In genomic region chr20:15512916-15513315, GRCh38 we compare ENCODE assay signal across 31 cellular contexts.
"Had no signal": no experiment of that assay in that cellular context is flagged by ENCODE, and none has a peak within 500 bp of the region (broad histone marks: within the 10 kb centered on the region; RNA-seq: fewer than 3 reads in every experiment).

No MANE protein-coding gene starts in this region.

- H3K4me3 ChIP-seq: coronary artery, dorsolateral prefrontal cortex, esophagus muscularis mucosa, gastroesophageal sphincter, heart right ventricle had no signal

- H3K4me1 Mint-ChIP-seq: activated T-helper 17 cell treated with anti-CD3 and anti-CD28 coated beads, Interleukin-2, amount 50 U/mL, for 72 hours; central memory CD8-positive, alpha-beta T cell; T-helper 17 cell; WTC11 had no signal

- H3K27me3 Mint-ChIP-seq: activated CD8-positive, alpha-beta T cell treated with anti-CD3 and anti-CD28 coated beads for 36 hours; activated naive CD8-positive, alpha-beta T cell; activated T-helper 17 cell treated with anti-CD3 and anti-CD28 coated beads, Interleukin-2, amount 50 U/mL, for 72 hours; central memory CD8-positive, alpha-beta T cell; dendritic cell treated with granulocyte-macrophage colony-stimulating factor and Interleukin-4, amounts not matched to agents 40 ng/mL and 50 ng/mL, for 4 days; effector memory CD8-positive, alpha-beta T cell; T-helper 17 cell had no signal

- ATAC-seq: activated CD8-positive, alpha-beta T cell treated with anti-CD3 and anti-CD28 coated beads for 36 hours; activated T-cell treated with anti-CD3 and anti-CD28 coated beads, Interleukin-2, amount 50 U/mL, for 4 hours; activated T-helper 17 cell treated with anti-CD3 and anti-CD28 coated beads, Interleukin-2, amount 50 U/mL, for 72 hours; effector memory CD8-positive, alpha-beta T cell; gastroesophageal sphincter; heart right ventricle; T-helper 17 cell; WTC11 had no signal

- H3K36me3 Mint-ChIP-seq: activated naive CD8-positive, alpha-beta T cell; WTC11 had no signal

- H3K9me3 Mint-ChIP-seq: activated CD8-positive, alpha-beta T cell treated with anti-CD3 and anti-CD28 coated beads for 36 hours; WTC11 had no signal

- DNase-seq: activated CD4-positive, alpha-beta T cell treated with anti-CD3 and anti-CD28 coated beads for 1 hour; activated CD4-positive, alpha-beta T cell treated with anti-CD3 and anti-CD28 coated beads for 4 hours; activated CD4-positive, alpha-beta T cell treated with anti-CD3 and anti-CD28 coated beads, Interleukin-2, amount 50 U/mL, for 1 hour; activated CD4-positive, alpha-beta T cell treated with anti-CD3 and anti-CD28 coated beads, Interleukin-2, amount 50 U/mL, for 48 hours; activated CD8-positive, alpha-beta memory T cell treated with anti-CD3 and anti-CD28 coated beads for 24 hours; activated CD8-positive, alpha-beta T cell treated with anti-CD3 and anti-CD28 coated beads for 36 hours; activated effector memory CD4-positive, alpha-beta T cell treated with Interleukin-2 at 50 U/mL for 16 hours; activated gamma-delta T cell treated with Interleukin-2 at 50 U/mL for 16 hours; activated naive CD4-positive, alpha-beta T cell treated with anti-CD3 and anti-CD28 coated beads, Interleukin-2, amount 50 U/mL, for 16 hours; activated naive CD4-positive, alpha-beta T cell treated with Interleukin-2 at 50 U/mL for 16 hours; activated T-cell treated with anti-CD3 and anti-CD28 coated beads, Interleukin-2, amount 50 U/mL, for 4 hours; amniotic stem cell; anterior cingulate cortex; brain microvascular endothelial cell; dorsolateral prefrontal cortex; effector memory CD8-positive, alpha-beta T cell; erythroblast; foreskin melanocyte; heart right ventricle; T-helper 1 cell; T-helper 17 cell; T1000 had no signal

- H3K27ac Mint-ChIP-seq: activated CD8-positive, alpha-beta T cell treated with anti-CD3 and anti-CD28 coated beads for 36 hours; activated naive CD8-positive, alpha-beta T cell; activated T-helper 17 cell treated with anti-CD3 and anti-CD28 coated beads, Interleukin-2, amount 50 U/mL, for 72 hours; dendritic cell treated with granulocyte-macrophage colony-stimulating factor and Interleukin-4, amounts not matched to agents 40 ng/mL and 50 ng/mL, for 4 days; effector memory CD8-positive, alpha-beta T cell; T-helper 17 cell; T-helper 2 cell treated with Interferon-gamma antibody and Interleukin-4, amounts not matched to agents 5 μg/mL and 100 μg/mL, for 36 hours; WTC11 had no signal

- H3K4me3 Mint-ChIP-seq: activated CD8-positive, alpha-beta T cell treated with anti-CD3 and anti-CD28 coated beads for 36 hours; activated naive CD8-positive, alpha-beta T cell; activated T-cell treated with anti-CD3 and anti-CD28 coated beads, Interleukin-2, amount 50 U/mL, for 4 hours; activated T-helper 17 cell treated with anti-CD3 and anti-CD28 coated beads, Interleukin-2, amount 50 U/mL, for 72 hours; central memory CD8-positive, alpha-beta T cell; dendritic cell treated with granulocyte-macrophage colony-stimulating factor and Interleukin-4, amounts not matched to agents 40 ng/mL and 50 ng/mL, for 4 days; effector memory CD8-positive, alpha-beta T cell; T-helper 17 cell; T-helper 2 cell treated with Interferon-gamma antibody and Interleukin-4, amounts not matched to agents 5 μg/mL and 100 μg/mL, for 36 hours; WTC11 had no signal
